10 cellular contexts compared by ENCODE assay signal in genomic region chr17:57918017-57918895, GRCh38. TPM values are rescaled to one million over a fixed set of nuclear protein-coding genes. Genes with fewer than 3 reads are reported as not detected.
DNase-seq lines count a peak whose midpoint lies in the region; ATAC-seq and TF ChIP-seq lines count a peak whose summit lies in the region.
"Had no signal": no experiment of that assay in that cellular context is flagged by ENCODE, and none has a peak within 500 bp of the region (broad histone marks: within the 10 kb centered on the region; RNA-seq: fewer than 3 reads in every experiment).

No MANE protein-coding gene starts in this region.

- H3K4me2 ChIP-seq in SK-N-SH, result peak overlapping the region; percentile 9; the same call in 1 of the 2 replicates

- H3K9ac ChIP-seq in SK-N-SH, result no peak overlapping the region

- H3F3A ChIP-seq in SK-N-SH (replicated peaks; ENCODE audit: insufficient read depth), result peaks cover 6% of the 10 kb centered on the region

- CTCF ChIA-PET in SK-N-SH (lab: Yijun Ruan, JAX), result interaction anchor here (0.8 to 2.1 kb wide), 9 partner anchors 10 to 75 kb away, joined by 3 to 12 read pairs (median 4); no protein-coding TSS in a partner anchor

- H3K4me3 ChIP-seq in SK-N-SH (ENCODE audit: low read depth in 2 of 2, low read length in 1 of 2), result no peak overlapping the region
- H3K4me3 ChIP-seq in fibroblast of mammary gland (ENCODE audit: control insufficient read depth, low read depth, low read length), result no peak overlapping the region
- H3K4me3 ChIP-seq in spleen, result no peak overlapping the region

- WGBS in SK-N-SH (ENCODE audit: low lambda C conversion rate), result 76% methylated on average over 5 of the region's 5 CpGs
- 67 to 81% (median 75%) methylated on average over 5 of the region's 5 CpGs for whole genome bisulfite sequencing in spleen, 5 donors

- POLR2A ChIA-PET in SK-N-SH (lab: Yijun Ruan, JAX), result no interaction called here

- H3K79me2 ChIP-seq in SK-N-SH (ENCODE audit: insufficient read depth), result peaks cover 75% of the 10 kb centered on the region

- TF ChIP-seq RAD21 in SK-N-SH (IDR thresholded peaks at IDR 0.05; ENCODE audit: low read length), result no peak

- peaks cover 5% of the 10 kb centered on the region for H4K20me1 ChIP-seq in SK-N-SH (ENCODE audit: insufficient read depth)

- TF ChIP-seq POLR2A in spleen (IDR thresholded peaks at IDR 0.05), result no peak

- DNase-seq in EH (ENCODE audit: low read depth), result peak; percentile 73
- no peak for DNase-seq in SK-N-SH
- peak; percentile 41 for DNase-seq in fibroblast of mammary gland (ENCODE audit: low read depth)
- DNase-seq in renal cortical epithelial cell (ENCODE audit: low read depth), result peak; percentile 66
- DNase-seq in RPMI8226, result no peak
- no peak for DNase-seq in spleen
- DNase-seq: DMS79, NCI-H2081 had no signal

- H2AFZ ChIP-seq in SK-N-SH (ENCODE audit: low read depth), result no peak overlapping the region

- H3K9me2 ChIP-seq in SK-N-SH, result no peaks in the 10 kb centered on the region

- ATAC-seq in HG02981 (IDR thresholded peaks at IDR 0.05; ENCODE audit: unreplicated experiment), result no peak
- ATAC-seq in HG02852 (IDR thresholded peaks at IDR 0.05; ENCODE audit: unreplicated experiment), result no peak

- intact Hi-C loops in spleen (cut with DNase I; ENCODE audit: low total_unique reads), result no loop called here

- H3K4me1 ChIP-seq in SK-N-SH (ENCODE audit: control insufficient read depth in 1 of 2, insufficient read depth in 2 of 2, low read depth in 1 of 2, low read length in 1 of 2) (peaks cover 9 to 44% of the 10 kb centered on the region in 2 experiments; a peak in 1 of 4 replicates), spleen (peaks cover 0 to 49% (median 14%) of the 10 kb centered on the region in 6 donors)

- H3K27me3 ChIP-seq in SK-N-SH (ENCODE audit: insufficient read depth) (no peaks in the 10 kb centered on the region), spleen (replicated peaks in 1 of 7) (no peaks in the 10 kb centered on the region)

- TF ChIP-seq CTCF in SK-N-SH (IDR thresholded peaks at IDR 0.05) (no peak), fibroblast of mammary gland (conservative IDR thresholded peaks at IDR 0.05; ENCODE audit: control insufficient read depth, insufficient read depth, low read depth, low read length) (no peak), spleen (IDR thresholded peaks at IDR 0.05 in 8 of 11, conservative IDR thresholded peaks at IDR 0.05 in 3 of 11) (no peak)

- no peaks in the 10 kb centered on the region for H3K9me3 ChIP-seq in SK-N-SH
- H3K9me3 ChIP-seq in spleen, result no peaks in the 10 kb centered on the region

- H3K36me3 ChIP-seq in SK-N-SH (replicated peaks in 1 of 2; ENCODE audit: control insufficient read depth in 1 of 2, insufficient read depth in 2 of 2, low read length in 1 of 2), result no peaks in the 10 kb centered on the region
- H3K36me3 ChIP-seq in spleen, result no peaks in the 10 kb centered on the region

- no peak for TF ChIP-seq EP300 in SK-N-SH (IDR thresholded peaks at IDR 0.05; ENCODE audit: borderline replicate concordance in 1 of 2, low read depth in 1 of 2, low read length in 1 of 2)

- H3K27ac ChIP-seq in SK-N-SH (ENCODE audit: low read depth in 2 of 2, low read length in 1 of 2) (peak overlapping the region; percentile 2 to 40; a peak in 2 of 4 replicates), spleen (peak overlapping the region in 4 of 8 donors; percentile 22 to 33 (median 27))

TF ChIP-seq in SK-N-SH, 30 proteins besides CTCF, POLR2A, EP300 and RAD21:
- TF ChIP-seq GABPA (IDR thresholded peaks at IDR 0.05; ENCODE audit: low read depth) (no peak), RFX5 (IDR thresholded peaks at IDR 0.05; ENCODE audit: low read length) (no peak), SMC3 (IDR thresholded peaks at IDR 0.05; ENCODE audit: low read depth, low read length) (no peak), SIN3A (IDR thresholded peaks at IDR 0.05; ENCODE audit: borderline replicate concordance, low read depth, low read length) (no peak), TCF12 (IDR thresholded peaks at IDR 0.05) (no peak), FOXM1 (IDR thresholded peaks at IDR 0.05; ENCODE audit: low read depth) (no peak), NRF1 (IDR thresholded peaks at IDR 0.05; ENCODE audit: low read depth, low read length) (no peak), TAF1 (IDR thresholded peaks at IDR 0.05; ENCODE audit: borderline replicate concordance, low read depth, low read length) (no peak)
- TF ChIP-seq, protein P1, sequence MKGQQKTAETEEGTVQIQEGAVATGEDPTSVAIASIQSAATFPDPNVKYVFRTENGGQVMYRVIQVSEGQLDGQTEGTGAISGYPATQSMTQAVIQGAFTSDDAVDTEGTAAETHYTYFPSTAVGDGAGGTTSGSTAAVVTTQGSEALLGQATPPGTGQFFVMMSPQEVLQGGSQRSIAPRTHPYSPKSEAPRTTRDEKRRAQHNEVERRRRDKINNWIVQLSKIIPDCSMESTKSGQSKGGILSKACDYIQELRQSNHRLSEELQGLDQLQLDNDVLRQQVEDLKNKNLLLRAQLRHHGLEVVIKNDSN (IDR thresholded peaks at IDR 0.05; ENCODE audit: borderline replicate concordance, low read depth), result no peak
- TF ChIP-seq, protein P2, sequence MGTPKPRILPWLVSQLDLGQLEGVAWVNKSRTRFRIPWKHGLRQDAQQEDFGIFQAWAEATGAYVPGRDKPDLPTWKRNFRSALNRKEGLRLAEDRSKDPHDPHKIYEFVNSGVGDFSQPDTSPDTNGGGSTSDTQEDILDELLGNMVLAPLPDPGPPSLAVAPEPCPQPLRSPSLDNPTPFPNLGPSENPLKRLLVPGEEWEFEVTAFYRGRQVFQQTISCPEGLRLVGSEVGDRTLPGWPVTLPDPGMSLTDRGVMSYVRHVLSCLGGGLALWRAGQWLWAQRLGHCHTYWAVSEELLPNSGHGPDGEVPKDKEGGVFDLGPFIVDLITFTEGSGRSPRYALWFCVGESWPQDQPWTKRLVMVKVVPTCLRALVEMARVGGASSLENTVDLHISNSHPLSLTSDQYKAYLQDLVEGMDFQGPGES (IDR thresholded peaks at IDR 0.05; ENCODE audit: low read depth, low read length), result no peak

RNA-seq across cellular contexts. Expression of gene CUEDC1, which starts 37.0 kb away (rescaled TPM):
- polyA plus RNA-seq in SK-N-SH (2012; rRNA removed), result 50.3 and 58.9 TPM in 2 replicates
- polyA plus RNA-seq in SK-N-SH (2012; cell fraction: cytosol; rRNA removed), result 25.4 and 31.6 TPM in 2 replicates
- 207 and 306 TPM in 2 replicates for polyA plus RNA-seq in SK-N-SH (2012; cell fraction: nucleus; rRNA removed)
- total RNA-seq in renal cortical epithelial cell, result 10.1 and 20.1 TPM in 2 replicates
- total RNA-seq in spleen, result 10 to 100 TPM; 13.2 to 23.5 (median 16.7) TPM
- 10 to 100 TPM in 1 of 3 donors, 1 to 10 TPM in 2; 5.4 to 15.7 (median 5.4) TPM for polyA plus RNA-seq in spleen

Comparison
In these comparisons a context has a peak if more than half of its experiments do, and no peak if none do; other contexts are left out.
1. DNase-seq: peak in EH (single experiment), fibroblast of mammary gland (single experiment) and renal cortical epithelial cell (single experiment); none in SK-N-SH (single experiment), RPMI8226 (single experiment) and spleen (single experiment).